ENCODE assay signal across 10 cellular contexts in the genomic region with DNA sequence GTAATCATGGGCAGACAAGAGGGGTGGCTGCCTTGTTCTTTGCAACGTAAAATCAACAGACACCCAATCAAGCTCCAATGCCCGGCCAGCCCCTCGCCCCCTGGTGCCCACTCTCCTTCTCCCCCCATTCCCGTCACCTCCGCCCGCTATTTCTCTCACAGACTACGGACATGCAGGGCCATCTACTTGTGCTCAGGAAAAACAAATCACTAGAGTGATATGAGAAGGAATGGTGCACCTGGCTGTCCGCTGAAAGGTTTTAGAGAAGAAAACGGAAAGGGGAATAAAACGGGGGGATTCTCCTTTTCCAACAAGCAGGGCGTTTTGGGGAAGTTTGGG. TPM values are rescaled to one million over a fixed set of nuclear protein-coding genes. Genes with fewer than 3 reads are reported as not detected.
DNase-seq lines count a peak whose midpoint lies in the region; ATAC-seq, FAIRE-seq and TF ChIP-seq lines count a peak whose summit lies in the region.
"Had no signal": no experiment of that assay in that cellular context is flagged by ENCODE, and none has a peak within 500 bp of the region (broad histone marks: within the 10 kb centered on the region; RNA-seq: fewer than 3 reads in every experiment).

No MANE protein-coding gene starts in this region.

- intact Hi-C loops in left cardiac atrium (cut with DNase I) (no loop called here), K562 (cut with micrococcal nuclease) (loop anchor here (5.0 kb wide), 1 partner anchor 155 kb away; no protein-coding TSS in a partner anchor), uterus (cut with DNase I; ENCODE audit: low total_unique reads) (no loop called here)

- no peaks in the 10 kb centered on the region for H3K9me3 Mint-ChIP-seq in memory B cell

- H3K36me3 ChIP-seq in right atrium auricular region (no peaks in the 10 kb centered on the region), K562 (ENCODE audit: control insufficient read depth, insufficient read depth, low read length) (no peaks in the 10 kb centered on the region), uterus (no peaks in the 10 kb centered on the region)

- no peaks in the 10 kb centered on the region for H3K79me2 ChIP-seq in K562 (ENCODE audit: control insufficient read depth, insufficient read depth, low read length)

- H2AFZ ChIP-seq in K562 (ENCODE audit: low read depth, low read length) = 0 out of 2 replicates have a peak overlapping the region, but pooled peaks have one; percentile 89

- H3K4me1 Mint-ChIP-seq in memory B cell = peaks cover 10% of the 10 kb centered on the region

- H3K9me3 ChIP-seq in right atrium auricular region = no peaks in the 10 kb centered on the region
- no peaks in the 10 kb centered on the region for H3K9me3 ChIP-seq in K562 (replicated peaks; ENCODE audit: control insufficient read depth, insufficient read depth, low read depth, low read length)
- H3K9me3 ChIP-seq in uterus = no peaks in the 10 kb centered on the region

- H3K4me3 Mint-ChIP-seq in memory B cell = peak overlapping the region; percentile 88

- no peak for TF ChIP-seq EP300 in K562 (IDR thresholded peaks at IDR 0.05; ENCODE audit: low read length)

- peaks cover 0 to 15% of the 10 kb centered on the region in 2 donors for H3K27me3 ChIP-seq in right atrium auricular region
- H3K27me3 ChIP-seq in K562 (ENCODE audit: control insufficient read depth in 2 of 2, insufficient read depth in 2 of 2, low read length in 2 of 2) = peaks cover 15 to 44% of the 10 kb centered on the region in 2 experiments; a peak in 4 of 5 replicates
- peaks cover 3 to 7% of the 10 kb centered on the region in 2 donors for H3K27me3 ChIP-seq in uterus

- DNase-seq in right atrium auricular region (ENCODE audit: low spot score) (no peak), left cardiac atrium (no peak), K562 (ENCODE audit: extremely low read depth in 1 of 4, low spot score in 3 of 4) (no peak), memory B cell (ENCODE audit: low spot score in 2 of 2) (no peak), uterus (no peak), substantia nigra (lab: John Stamatoyannopoulos, UW) (no peak)

- CTCF ChIA-PET in K562 (lab: Yijun Ruan, JAX; ENCODE audit: low intra/inter-chr PET ratio) = interaction anchor here (0.7 kb wide), 1 partner anchor 196 kb away, joined by 3 read pairs; no protein-coding TSS in a partner anchor

- no peaks in the 10 kb centered on the region; the same call in 1 of the 2 replicates for H4K20me1 ChIP-seq in K562 (replicated peaks; ENCODE audit: control insufficient read depth, insufficient read depth, low read length)

- no peak for TF ChIP-seq POLR2A in K562 (conservative IDR thresholded peaks at IDR 0.05)
- no peak for TF ChIP-seq POLR2A in uterus (IDR thresholded peaks at IDR 0.05)

- H3K4me2 ChIP-seq in K562 (ENCODE audit: insufficient read depth, low read length) = peak overlapping the region; percentile 77; the same call in 1 of the 2 replicates

- no peak for ATAC-seq in left cardiac atrium
- no peak for ATAC-seq in K562
- no peak for ATAC-seq in memory B cell (ENCODE audit: low read depth)
- no peak for ATAC-seq in HG03095 (IDR thresholded peaks at IDR 0.05; ENCODE audit: unreplicated experiment)
- ATAC-seq in HG03378 (IDR thresholded peaks at IDR 0.05; ENCODE audit: unreplicated experiment) = no peak

- H3K4me1 ChIP-seq in right atrium auricular region (peaks cover 0 to 21% of the 10 kb centered on the region in 2 donors), K562 (replicated peaks in 1 of 2; ENCODE audit: control insufficient read depth in 2 of 2, insufficient read depth in 2 of 2, low read length in 2 of 2) (peaks cover 0 to 25% of the 10 kb centered on the region in 2 experiments; a peak in 3 of 5 replicates), uterus (peaks cover 0 to 12% of the 10 kb centered on the region in 2 donors)

- no TSS peak for BruUV-seq in K562 (replicated peaks; lab: Mats Ljungman, UMichigan)

- H3K4me3 ChIP-seq in right atrium auricular region = peak overlapping the region; percentile 44 to 71
- peak overlapping the region; percentile 53 for H3K4me3 ChIP-seq in K562
- H3K4me3 ChIP-seq in uterus = peak overlapping the region; percentile 20 to 57

- in situ Hi-C loops in K562 (cut with MboI) = no loop called here

- H3K9me1 ChIP-seq in K562 (ENCODE audit: control insufficient read depth, insufficient read depth, low read length) = no peaks in the 10 kb centered on the region

- H3K27me3 Mint-ChIP-seq in memory B cell = peaks cover 23% of the 10 kb centered on the region

- H3K9ac ChIP-seq in K562 (ENCODE audit: insufficient read depth in 1 of 2, low read depth in 2 of 2, low read length in 2 of 2) = no peak overlapping the region

- no peak overlapping the region for H3K27ac Mint-ChIP-seq in memory B cell

- 21% methylated on average over 11 of the region's 11 CpGs for WGBS in K562 (ENCODE audit: insufficient coverage, low coverage, missing lambda C conversion rate)

- TF ChIP-seq RAD21 in K562 (CRISPR knock-in tag; conservative IDR thresholded peaks at IDR 0.05 in 1 of 2, IDR thresholded peaks at IDR 0.05 in 1 of 2) = no peak

- no peak for TF ChIP-seq CTCF in right atrium auricular region (IDR thresholded peaks at IDR 0.05)
- TF ChIP-seq CTCF in K562 (IDR thresholded peaks at IDR 0.05 in 2 of 3, conservative IDR thresholded peaks at IDR 0.05 in 1 of 3; ENCODE audit: insufficient read depth in 2 of 3, low read depth in 1 of 3, low read length in 3 of 3) = no peak
- no peak for TF ChIP-seq CTCF in uterus (IDR thresholded peaks at IDR 0.05)

- no peaks in the 10 kb centered on the region for H3K36me3 Mint-ChIP-seq in memory B cell

- no peak for FAIRE-seq in K562 (lab: Jason Lieb, UNC)
- FAIRE-seq: GM18507 had no signal

- H3K27ac ChIP-seq in right atrium auricular region (no peak overlapping the region), K562 (ENCODE audit: extremely low read depth, low read depth, low read length) (no peak overlapping the region), uterus (no peak overlapping the region), substantia nigra (ENCODE audit: low read depth, low read length, poor library complexity, severe bottlenecking) (no peak overlapping the region)

- POLR2A ChIA-PET in K562 (lab: Yijun Ruan, JAX) = no interaction called here

TF ChIP-seq in K562, 482 proteins besides CTCF, POLR2A, EP300 and RAD21 (continues in another document):
- no peak for TF ChIP-seq NFIX (CRISPR knock-in tag; IDR thresholded peaks at IDR 0.05; ENCODE audit: low read depth)
- no peak for TF ChIP-seq TOE1 (IDR thresholded peaks at IDR 0.05; ENCODE audit: borderline replicate concordance)
- no peak for TF ChIP-seq TOE1 (CRISPR knock-in tag; IDR thresholded peaks at IDR 0.05; ENCODE audit: borderline replicate concordance, low read depth)
- no peak for TF ChIP-seq ZNF23 (CRISPR knock-in tag; IDR thresholded peaks at IDR 0.05)
- TF ChIP-seq, protein P1, sequence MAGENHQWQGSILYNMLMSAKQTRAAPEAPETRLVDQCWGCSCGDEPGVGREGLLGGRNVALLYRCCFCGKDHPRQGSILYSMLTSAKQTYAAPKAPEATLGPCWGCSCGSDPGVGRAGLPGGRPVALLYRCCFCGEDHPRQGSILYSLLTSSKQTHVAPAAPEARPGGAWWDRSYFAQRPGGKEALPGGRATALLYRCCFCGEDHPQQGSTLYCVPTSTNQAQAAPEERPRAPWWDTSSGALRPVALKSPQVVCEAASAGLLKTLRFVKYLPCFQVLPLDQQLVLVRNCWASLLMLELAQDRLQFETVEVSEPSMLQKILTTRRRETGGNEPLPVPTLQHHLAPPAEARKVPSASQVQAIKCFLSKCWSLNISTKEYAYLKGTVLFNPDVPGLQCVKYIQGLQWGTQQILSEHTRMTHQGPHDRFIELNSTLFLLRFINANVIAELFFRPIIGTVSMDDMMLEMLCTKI (IDR thresholded peaks at IDR 0.05; ENCODE audit: partially characterized antibody) = no peak

RNA-seq across cellular contexts. Expression of a gene that starts 0.4 kb away (rescaled TPM):
- not detected for total RNA-seq in right atrium auricular region
- total RNA-seq in left cardiac atrium = under 1 TPM in 1 of 2 donors, not detected in 1; 0.18 TPM
- total RNA-seq in K562 (2011; cell fraction: chromatin; rRNA removed; ENCODE audit: low replicate concordance) = 0.35 TPM in 1 of 2 replicates, not detected in the other
- 0.33 TPM in 1 of 2 replicates, not detected in the other for total RNA-seq in K562 (2011; cell fraction: nucleolus; rRNA removed)
- not detected in 2 replicates for total RNA-seq in K562 (2011; cell fraction: nucleoplasm; rRNA removed)
- not detected in 2 replicates for total RNA-seq in K562 (2014; rRNA removed)
- not detected in 2 replicates for total RNA-seq in K562 (2014; rRNA removed; fragmentation: Illumina TruSeq; extraction: Trizol)
- not detected in 2 replicates for total RNA-seq in K562 (2015; rRNA removed; fragmentation: Illumina TruSeq; extraction: Trizol)
- 0.13 TPM in 1 of 2 replicates, not detected in the other for total RNA-seq in K562 (2021)
- 0.13 TPM in 1 of 2 replicates, not detected in the other for polyA plus RNA-seq in K562 (2011; rRNA removed)
- polyA plus RNA-seq in K562 (2011; cell fraction: cytosol; rRNA removed) = 0.04 and 0.18 TPM in 2 replicates
- not detected in 2 replicates for polyA plus RNA-seq in K562 (2011; cell fraction: nucleus; rRNA removed)
- 0.09 and 0.10 TPM in 2 replicates for polyA plus RNA-seq in K562 (2012)
- not detected in 2 replicates for polyA plus RNA-seq in K562 (2014; fragmentation: Illumina TruSeq; extraction: Trizol)
- not detected for polyA plus RNA-seq in K562 (2014; fragmentation: Nextera tagmentation; extraction: Ambion mirVana)
- not detected in 2 replicates for polyA plus RNA-seq in K562 (2014; rRNA removed)
- polyA minus RNA-seq in K562 (2011; rRNA and poly(A)+ RNA removed) = not detected in 2 replicates
- polyA minus RNA-seq in K562 (2011; cell fraction: cytosol; rRNA and poly(A)+ RNA removed) = not detected in 2 replicates
- polyA minus RNA-seq in K562 (2011; cell fraction: nucleus; rRNA and poly(A)+ RNA removed) = 0.44 TPM in 1 of 2 replicates, not detected in the other
- total RNA-seq in uterus = 1 to 10 TPM in 1 of 4 donors, not detected in 3; 3.9 TPM
- total RNA-seq: lung microvascular endothelial cell had no signal
